In the genomic region with DNA sequence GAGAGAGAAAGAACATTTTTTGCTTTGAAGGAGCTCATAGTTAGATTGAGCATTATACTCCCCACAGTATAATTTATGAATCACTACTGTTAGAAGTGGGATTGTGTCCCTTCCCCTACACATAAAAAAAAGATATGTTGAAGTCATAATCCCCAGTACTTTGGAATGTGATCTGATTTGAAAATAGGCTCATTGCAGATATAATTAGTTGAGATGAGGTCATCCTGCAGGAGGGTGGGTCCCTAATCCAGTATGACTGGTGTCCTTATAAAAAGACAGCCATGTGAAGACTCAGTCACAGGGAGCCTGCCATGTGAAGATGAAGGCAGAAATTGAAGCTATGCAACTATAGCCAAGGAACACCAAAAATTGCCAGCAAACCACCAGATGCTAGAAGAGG, we compare ENCODE assay signal across 32 cellular contexts.
DNase-seq lines count a peak whose midpoint lies in the region; FAIRE-seq and TF ChIP-seq lines count a peak whose summit lies in the region.
"Had no signal": no experiment of that assay in that cellular context is flagged by ENCODE, and none has a peak within 500 bp of the region (broad histone marks: within the 10 kb centered on the region; RNA-seq: fewer than 3 reads in every experiment).

No MANE protein-coding gene starts in this region.

- peaks cover 30% of the 10 kb centered on the region for H4K20me1 ChIP-seq in astrocyte (ENCODE audit: insufficient read depth, low read length)
- H4K20me1 ChIP-seq: BLaER1 had no signal

- H3K4me1 ChIP-seq in HEK293 (ENCODE audit: control insufficient read depth, insufficient read depth, low read length) (no peaks in the 10 kb centered on the region), astrocyte (ENCODE audit: insufficient read depth, low read length) (peaks cover 24% of the 10 kb centered on the region)
- H3K4me1 ChIP-seq in CD8-positive, alpha-beta memory T cell (ENCODE audit: insufficient read depth, low read length), result no peaks in the 10 kb centered on the region
- H3K4me1 ChIP-seq: BLaER1, Peyer's patch, spleen, upper lobe of left lung had no signal

- no peak for FAIRE-seq in astrocyte (lab: Jason Lieb, UNC)

- no peak for TF ChIP-seq CTCF in HEK293 (tag by site-specific recombination; IDR thresholded peaks at IDR 0.05)
- no peak for TF ChIP-seq CTCF in astrocyte (IDR thresholded peaks at IDR 0.05; ENCODE audit: insufficient read depth, low read depth, low read length)
- TF ChIP-seq CTCF in dorsolateral prefrontal cortex (IDR thresholded peaks at IDR 0.05 in 54 of 56, conservative IDR thresholded peaks at IDR 0.05 in 2 of 56; ENCODE audit: low read depth in 1 of 56, partially characterized antibody in 56 of 56), result no peak

- no peak overlapping the region for H2AFZ ChIP-seq in astrocyte (ENCODE audit: low read depth, low read length)
- H2AFZ ChIP-seq: GM23338 had no signal

- H3K4me1 Mint-ChIP-seq in astrocyte (ENCODE audit: low read depth, unreplicated experiment), result peaks cover 54% of the 10 kb centered on the region
- no peaks in the 10 kb centered on the region for H3K4me1 Mint-ChIP-seq in CD8-positive, alpha-beta memory T cell
- H3K4me1 Mint-ChIP-seq: activated naive CD4-positive, alpha-beta T cell treated with anti-CD3 and anti-CD28 coated beads, Interleukin-2, amount 50 U/mL, for 24 hours; activated T-helper 17 cell treated with anti-CD3 and anti-CD28 coated beads, Interleukin-2, amount 50 U/mL, for 72 hours; GM23338; natural killer cell had no signal

- H3K36me3 Mint-ChIP-seq in astrocyte (ENCODE audit: low read depth, unreplicated experiment), result peaks cover 46% of the 10 kb centered on the region
- no peaks in the 10 kb centered on the region for H3K36me3 Mint-ChIP-seq in CD8-positive, alpha-beta memory T cell
- H3K36me3 Mint-ChIP-seq: activated CD4-positive, alpha-beta memory T cell treated with anti-CD3 and anti-CD28 coated beads for 36 hours; activated naive CD4-positive, alpha-beta T cell treated with anti-CD3 and anti-CD28 coated beads, Interleukin-2, amount 50 U/mL, for 24 hours; natural killer cell had no signal

- H3K9ac ChIP-seq in astrocyte (ENCODE audit: low read length), result no peak overlapping the region
- H3K9ac ChIP-seq: BLaER1 had no signal

- intact Hi-C loops in dorsolateral prefrontal cortex (cut with DNase I), result no loop called here

- no peak overlapping the region for H3K4me3 ChIP-seq in HEK293 (ENCODE audit: low read depth, low read length)
- H3K4me3 ChIP-seq in astrocyte (ENCODE audit: insufficient read depth, low read depth, low read length), result no peak overlapping the region
- no peak overlapping the region for H3K4me3 ChIP-seq in CD8-positive, alpha-beta memory T cell (ENCODE audit: low read length)
- no peak overlapping the region for H3K4me3 ChIP-seq in dorsolateral prefrontal cortex
- H3K4me3 ChIP-seq: BLaER1, GM23338, Peyer's patch, SJSA1, spleen, upper lobe of left lung had no signal

- CTCF ChIA-PET in HEK293 (lab: Yijun Ruan, JAX), result interaction anchor here (0.6 kb wide), 1 partner anchor 1292 kb away, joined by 4 read pairs; no protein-coding TSS in a partner anchor
- CTCF ChIA-PET in CD8-positive, alpha-beta memory T cell (lab: Charles Lee), result no interaction called here

- no peaks in the 10 kb centered on the region for H3K27me3 Mint-ChIP-seq in astrocyte (ENCODE audit: low read depth, unreplicated experiment)
- H3K27me3 Mint-ChIP-seq in CD8-positive, alpha-beta memory T cell, result peaks cover 3 to 9% of the 10 kb centered on the region in 2 donors

- peak overlapping the region; percentile 56 for H3K27ac Mint-ChIP-seq in astrocyte (ENCODE audit: unreplicated experiment)
- no peak overlapping the region for H3K27ac Mint-ChIP-seq in CD8-positive, alpha-beta memory T cell
- H3K27ac Mint-ChIP-seq: activated CD4-positive, alpha-beta memory T cell treated with anti-CD3 and anti-CD28 coated beads for 36 hours; activated naive CD4-positive, alpha-beta T cell treated with anti-CD3 and anti-CD28 coated beads, Interleukin-2, amount 50 U/mL, for 24 hours; activated T-helper 17 cell treated with anti-CD3 and anti-CD28 coated beads, Interleukin-2, amount 50 U/mL, for 72 hours; endodermal cell; GM23338; HFFc6; natural killer cell had no signal

- H3K36me3 ChIP-seq in HEK293 (ENCODE audit: control insufficient read depth in 2 of 2, insufficient read depth in 1 of 2, low read length in 2 of 2) (no peaks in the 10 kb centered on the region), astrocyte (ENCODE audit: insufficient read depth, low read length) (peaks cover 4% of the 10 kb centered on the region)
- H3K36me3 ChIP-seq in CD8-positive, alpha-beta memory T cell (ENCODE audit: insufficient read depth, low read length), result no peaks in the 10 kb centered on the region
- H3K36me3 ChIP-seq: BLaER1, Peyer's patch, SJSA1, spleen, upper lobe of left lung had no signal

- H3K27me3 ChIP-seq in astrocyte (ENCODE audit: insufficient read depth, low read length) (no peaks in the 10 kb centered on the region), dorsolateral prefrontal cortex (no peaks in the 10 kb centered on the region)
- no peaks in the 10 kb centered on the region for H3K27me3 ChIP-seq in CD8-positive, alpha-beta memory T cell (ENCODE audit: insufficient read depth, low read length, poor library complexity, severe bottlenecking)
- H3K27me3 ChIP-seq: BLaER1, Peyer's patch, SJSA1, spleen, upper lobe of left lung had no signal

- no peaks in the 10 kb centered on the region for H3K9me3 ChIP-seq in HEK293 (ENCODE audit: control insufficient read depth, insufficient read depth, low read depth, low read length)
- no peaks in the 10 kb centered on the region for H3K9me3 ChIP-seq in astrocyte (ENCODE audit: insufficient read depth, low read depth, low read length)
- no peaks in the 10 kb centered on the region for H3K9me3 ChIP-seq in CD8-positive, alpha-beta memory T cell (ENCODE audit: low read length)
- H3K9me3 ChIP-seq: Peyer's patch had no signal

- in situ Hi-C loops in G401 (cut with HindIII; ENCODE audit: low sequenced_read_pairs), result no loop called here

- POLR2A ChIA-PET in HEK293 (lab: Yijun Ruan, JAX), result interaction anchor here (0.7 kb wide), 1 partner anchor 42 kb away, joined by 4 read pairs; no protein-coding TSS in a partner anchor
- POLR2A ChIA-PET in CD8-positive, alpha-beta memory T cell (lab: Charles Lee), result no interaction called here

- H3K27ac ChIP-seq in HEK293 (ENCODE audit: extremely low read depth, low read depth, low read length), result no peak overlapping the region
- H3K27ac ChIP-seq in astrocyte (ENCODE audit: low read depth, low read length), result peak overlapping the region; percentile 23
- no peak overlapping the region for H3K27ac ChIP-seq in CD8-positive, alpha-beta memory T cell (ENCODE audit: low read depth, low read length)
- H3K27ac ChIP-seq in dorsolateral prefrontal cortex, result no peak overlapping the region
- H3K27ac ChIP-seq: BLaER1, Peyer's patch, SJSA1, spleen, upper lobe of left lung had no signal

- DNase-seq in A172 (ENCODE audit: low spot score), result peak; percentile 34
- peak; percentile 41 for DNase-seq in astrocyte (ENCODE audit: low read depth)
- peak; percentile 26 for DNase-seq in kidney tubule cell (ENCODE audit: low spot score)
- DNase-seq in CD8-positive, alpha-beta memory T cell, result no peak
- no peak for DNase-seq in G401 (ENCODE audit: low spot score)
- no peak for DNase-seq in dorsolateral prefrontal cortex
- no peak for DNase-seq in NCI-H1092 treated with DMSO at 0.1 percent for 48 hours (lab: John Stamatoyannopoulos, UW)
- DNase-seq: ACHN; activated CD4-positive, alpha-beta memory T cell treated with anti-CD3 and anti-CD28 coated beads for 36 hours; amygdala; caudate nucleus; COR-L47; endodermal cell; HFFc6; islet precursor cell; midbrain; MV-4-11; natural killer cell; NCI-H146; NCI-H510A; NK-92 treated with Interleukin-12 subunit alpha and Interleukin-12 subunit beta, amount 100 ng/mL, for 24 hours; occipital lobe; Peyer's patch; spleen; T-helper 1 cell; upper lobe of left lung had no signal

- no peak overlapping the region for H3K4me2 ChIP-seq in astrocyte (ENCODE audit: low read length)
- H3K4me2 ChIP-seq: BLaER1, GM23338 had no signal

- no peak overlapping the region for H3K4me3 Mint-ChIP-seq in astrocyte (ENCODE audit: unreplicated experiment)
- no peak overlapping the region for H3K4me3 Mint-ChIP-seq in CD8-positive, alpha-beta memory T cell
- H3K4me3 Mint-ChIP-seq: activated CD4-positive, alpha-beta memory T cell treated with anti-CD3 and anti-CD28 coated beads for 36 hours; activated naive CD4-positive, alpha-beta T cell treated with anti-CD3 and anti-CD28 coated beads, Interleukin-2, amount 50 U/mL, for 24 hours; activated T-helper 17 cell treated with anti-CD3 and anti-CD28 coated beads, Interleukin-2, amount 50 U/mL, for 72 hours; endodermal cell; GM23338; HFFc6; natural killer cell had no signal

- peaks cover 4% of the 10 kb centered on the region for H3K9me3 Mint-ChIP-seq in astrocyte (ENCODE audit: unreplicated experiment)
- peaks cover 0 to 9% (median 2%) of the 10 kb centered on the region in 5 donors for H3K9me3 Mint-ChIP-seq in CD8-positive, alpha-beta memory T cell

- H3K79me2 ChIP-seq in astrocyte (ENCODE audit: insufficient read depth, low read length), result peaks cover 74% of the 10 kb centered on the region

TF ChIP-seq in HEK293, 187 proteins besides CTCF, POLR2A, EP300 and RAD21 (continues in another document):
- TF ChIP-seq KLF8 (tag by site-specific recombination; IDR thresholded peaks at IDR 0.05), result peak; percentile 12; the same call in 1 of the 2 replicates
- no peak for TF ChIP-seq ZNF645 (tag by site-specific recombination; IDR thresholded peaks at IDR 0.05)
- TF ChIP-seq, protein P1, sequence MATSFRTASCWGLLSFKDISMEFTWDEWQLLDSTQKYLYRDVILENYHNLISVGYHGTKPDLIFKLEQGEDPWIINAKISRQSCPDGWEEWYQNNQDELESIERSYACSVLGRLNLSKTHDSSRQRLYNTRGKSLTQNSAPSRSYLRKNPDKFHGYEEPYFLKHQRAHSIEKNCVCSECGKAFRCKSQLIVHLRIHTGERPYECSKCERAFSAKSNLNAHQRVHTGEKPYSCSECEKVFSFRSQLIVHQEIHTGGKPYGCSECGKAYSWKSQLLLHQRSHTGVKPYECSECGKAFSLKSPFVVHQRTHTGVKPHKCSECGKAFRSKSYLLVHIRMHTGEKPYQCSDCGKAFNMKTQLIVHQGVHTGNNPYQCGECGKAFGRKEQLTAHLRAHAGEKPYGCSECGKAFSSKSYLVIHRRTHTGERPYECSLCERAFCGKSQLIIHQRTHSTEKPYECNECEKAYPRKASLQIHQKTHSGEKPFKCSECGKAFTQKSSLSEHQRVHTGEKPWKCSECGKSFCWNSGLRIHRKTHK (tag by site-specific recombination; IDR thresholded peaks at IDR 0.05), result no peak
- no peak for TF ChIP-seq ZNF138 (tag by site-specific recombination; IDR thresholded peaks at IDR 0.05; ENCODE audit: borderline replicate concordance)

Comparison
In these comparisons a context has a peak if more than half of its experiments do, and no peak if none do; other contexts are left out.
1. DNase-seq: peak in A172 (single experiment), astrocyte (single experiment) and kidney tubule cell (single experiment); none in CD8-positive, alpha-beta memory T cell (0 of 5), G401 (single experiment), dorsolateral prefrontal cortex (0 of 10) and NCI-H1092 treated with DMSO at 0.1 percent for 48 hours (single experiment).